In genomic region chr2:236743623-236744280, GRCh38 we compare ENCODE assay signal across 14 cellular contexts.
DNase-seq lines count a peak whose midpoint lies in the region; ATAC-seq and TF ChIP-seq lines count a peak whose summit lies in the region.
"Had no signal": no experiment of that assay in that cellular context is flagged by ENCODE, and none has a peak within 500 bp of the region (broad histone marks: within the 10 kb centered on the region; RNA-seq: fewer than 3 reads in every experiment).

No MANE protein-coding gene starts in this region.

- DNase-seq in ELR (ENCODE audit: low read depth), result peak; percentile 57
- peak; percentile 49 for DNase-seq in fibroblast of the conjunctiva (ENCODE audit: low read depth)
- no peak for DNase-seq in NCI-H1417 (lab: John Stamatoyannopoulos, UW)
- DNase-seq in SKM-1 (lab: John Stamatoyannopoulos, UW; ENCODE audit: unreplicated experiment), result no peak
- DNase-seq in NCI-H748 treated with DMSO at 0.1 percent for 48 hours (lab: John Stamatoyannopoulos, UW), result no peak
- DNase-seq: activated CD4-positive, CD25-positive, alpha-beta regulatory T cell treated with anti-CD3 and anti-CD28 coated beads, Interleukin-2, amount 50 U/mL, for 72 hours; caudate nucleus; foreskin melanocyte; MM.1S; NCI-H524 had no signal

- H3K27me3 ChIP-seq in skeletal muscle satellite cell (ENCODE audit: control insufficient read depth, insufficient read depth, low read length), result peaks cover 22% of the 10 kb centered on the region
- H3K27me3 ChIP-seq: tibial nerve had no signal

- peaks cover 41% of the 10 kb centered on the region for H3K4me1 ChIP-seq in skeletal muscle satellite cell (ENCODE audit: control insufficient read depth, insufficient read depth, low read length)

- no peaks in the 10 kb centered on the region for H3K36me3 ChIP-seq in skeletal muscle satellite cell (ENCODE audit: insufficient read depth, low read length)
- H3K36me3 ChIP-seq: tibial nerve had no signal

- peak overlapping the region; percentile 72 for H3K4me2 ChIP-seq in skeletal muscle satellite cell (ENCODE audit: low read length)

- H3K9me3 ChIP-seq in skeletal muscle satellite cell (replicated peaks; ENCODE audit: low read length), result no peaks in the 10 kb centered on the region
- H3K9me3 ChIP-seq: tibial nerve had no signal

- ATAC-seq in SK-N-SH treated with all-trans-retinoic acid at 6 μM for 48 hours, result peak; percentile 62
- ATAC-seq in GM21390 (IDR thresholded peaks at IDR 0.05; ENCODE audit: unreplicated experiment), result no peak

- H3K9ac ChIP-seq in skeletal muscle satellite cell (ENCODE audit: low read depth, low read length), result peak overlapping the region; percentile 56

- peak overlapping the region; percentile 41 for H3K4me3 ChIP-seq in skeletal muscle satellite cell (ENCODE audit: low read length)
- H3K4me3 ChIP-seq: tibial nerve had no signal

TF ChIP-seq in SK-N-SH treated with all-trans-retinoic acid at 6 μM for 48 hours, 23 proteins besides CTCF, POLR2A, EP300 and RAD21:
- TF ChIP-seq PATZ1 (CRISPR knock-in tag; IDR thresholded peaks at IDR 0.05; ENCODE audit: borderline replicate concordance), result no peak
TF ChIP-seq in SK-N-SH treated with all-trans-retinoic acid at 6 μM for 48 hours: peak in this region for 0.

Comparison
In these comparisons a context has a peak if more than half of its experiments do, and no peak if none do; other contexts are left out.
1. DNase-seq: peak in ELR (single experiment) and fibroblast of the conjunctiva (single experiment); none in NCI-H1417 (0 of 3), SKM-1 (single experiment) and NCI-H748 treated with DMSO at 0.1 percent for 48 hours (single experiment).